Comparison of ENCODE assay signal across 16 cellular contexts in the genomic region with DNA sequence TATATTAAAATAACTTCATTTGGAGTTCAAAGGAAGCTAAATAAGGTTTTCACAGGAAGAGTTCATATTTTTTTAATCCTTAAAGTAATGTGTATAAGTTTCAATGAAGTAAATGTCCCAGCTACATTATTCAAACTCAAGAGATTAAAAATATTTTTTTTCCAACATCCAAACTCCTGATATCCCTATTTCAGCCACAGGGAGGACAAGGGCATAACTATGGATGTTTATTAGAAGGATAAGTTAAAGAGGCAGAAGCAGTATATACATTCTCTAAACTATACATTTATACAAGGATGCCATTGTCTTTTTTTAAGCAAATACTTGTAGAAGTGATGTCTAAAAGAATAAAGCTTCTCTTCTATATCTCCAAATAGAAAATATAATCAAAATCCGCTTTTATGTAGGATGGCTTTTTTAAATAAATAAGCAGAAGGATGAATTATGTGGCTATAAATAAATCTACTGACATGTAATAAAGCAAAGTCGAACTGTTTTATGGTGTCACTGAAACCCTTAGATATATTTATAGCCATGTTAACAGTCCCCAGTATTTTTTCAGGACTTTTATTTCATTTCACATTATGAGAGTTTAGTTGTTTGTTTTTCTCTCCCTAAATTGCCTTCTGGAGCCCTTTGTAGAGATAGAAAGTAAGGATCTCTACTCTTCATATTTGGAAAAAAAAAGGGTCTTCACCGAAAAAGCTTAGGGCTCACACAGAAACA.
DNase-seq lines count a peak whose midpoint lies in the region; ATAC-seq and TF ChIP-seq lines count a peak whose summit lies in the region.
"Had no signal": no experiment of that assay in that cellular context is flagged by ENCODE, and none has a peak within 500 bp of the region (broad histone marks: within the 10 kb centered on the region; RNA-seq: fewer than 3 reads in every experiment).

No MANE protein-coding gene starts in this region.

- TF ChIP-seq RAD21 in IMR-90 (IDR thresholded peaks at IDR 0.05; ENCODE audit: low read length) = peak; percentile 44

- no peak overlapping the region for H3K4me2 ChIP-seq in IMR-90 (ENCODE audit: low read depth, low read length)

- H3K27ac Mint-ChIP-seq in chondrocyte (ENCODE audit: unreplicated experiment) (no peak overlapping the region), neural crest cell (ENCODE audit: unreplicated experiment) (no peak overlapping the region)
- H3K27ac Mint-ChIP-seq: stimulated activated naive CD8-positive, alpha-beta T cell treated with anti-CD3 and anti-CD28 coated beads, Interleukin-15, Interleukin-2, amounts not matched to agents 100 ng/mL and 50 ng/mL, for 24 hours had no signal

- H3K27me3 Mint-ChIP-seq in chondrocyte (ENCODE audit: low read depth) = peaks cover 25% of the 10 kb centered on the region
- peaks cover 49% of the 10 kb centered on the region for H3K27me3 Mint-ChIP-seq in neural crest cell (ENCODE audit: low read depth)

- H3K4ac ChIP-seq in IMR-90 (ENCODE audit: low read depth, low read length) = no peak overlapping the region

- POLR2A ChIA-PET in BJ (lab: Charles Lee) = no interaction called here
- POLR2A ChIA-PET in IMR-90 (lab: Charles Lee; ENCODE audit: unreplicated experiment) = no interaction called here

- in situ Hi-C loops in IMR-90 (cut with MboI; ENCODE audit: low sequenced_read_pairs) = loop anchor here (25.0 kb wide), 1 partner anchor 1587 kb away; no protein-coding TSS in a partner anchor

- no peak overlapping the region for H2AK9ac ChIP-seq in IMR-90 (replicated peaks; ENCODE audit: low read depth, low read length, poor library complexity)

- no peak overlapping the region for H3K9ac ChIP-seq in IMR-90 (ENCODE audit: low read depth, low read length)

- H3K14ac ChIP-seq in IMR-90 (replicated peaks; ENCODE audit: low read depth, low read length) = no peak overlapping the region

- H3K79me1 ChIP-seq in IMR-90 (ENCODE audit: low read depth in 1 of 2, low read length in 2 of 2) = no peaks in the 10 kb centered on the region

- no peaks in the 10 kb centered on the region for H3K36me3 Mint-ChIP-seq in chondrocyte (ENCODE audit: low read depth)
- H3K36me3 Mint-ChIP-seq in neural crest cell (ENCODE audit: low read depth) = no peaks in the 10 kb centered on the region

- WGBS in IMR-90 (ENCODE audit: extremely low coverage in 2 of 2, insufficient read length in 1 of 2), 2 experiments = no CpG with 5 or more reads among the region's 3 CpGs

- H2BK120ac ChIP-seq in IMR-90 (ENCODE audit: low read depth, low read length) = no peak overlapping the region

- ATAC-seq in IMR-90 (ENCODE audit: low read depth) (no peak), GM18868 (IDR thresholded peaks at IDR 0.05; ENCODE audit: unreplicated experiment) (no peak)
- ATAC-seq: lower lobe of right lung had no signal

- TF ChIP-seq CTCF in BJ (IDR thresholded peaks at IDR 0.05; ENCODE audit: insufficient read depth, low read depth, low read length) (peak; percentile 19; the same call in 1 of the 2 replicates), IMR-90 (conservative IDR thresholded peaks at IDR 0.05; ENCODE audit: low read depth, low read length) (peak; percentile 44), chondrocyte (IDR thresholded peaks at IDR 0.05) (peak; percentile 73), neural crest cell (conservative IDR thresholded peaks at IDR 0.05) (peak; percentile 44)

- no peak overlapping the region for H4K5ac ChIP-seq in IMR-90 (ENCODE audit: low read depth, low read length)

- H2AK5ac ChIP-seq in IMR-90 (ENCODE audit: low read depth, low read length) = no peak overlapping the region

- intact Hi-C loops in IMR-90 (cut with micrococcal nuclease) = loop anchor here (5.0 to 10.0 kb wide), 5 partner anchors 240 to 580 kb away; no protein-coding TSS in a partner anchor

- H3K4me1 Mint-ChIP-seq in chondrocyte (ENCODE audit: low read depth) = peaks cover 11% of the 10 kb centered on the region
- H3K4me1 Mint-ChIP-seq in neural crest cell = peaks cover 10% of the 10 kb centered on the region

- H4K20me1 ChIP-seq in IMR-90 (ENCODE audit: insufficient read depth, low read length) = no peaks in the 10 kb centered on the region

- H2BK20ac ChIP-seq in IMR-90 (ENCODE audit: low read depth, low read length) = no peak overlapping the region

- no peak for TF ChIP-seq POLR2A in IMR-90 (IDR thresholded peaks at IDR 0.05; ENCODE audit: low read depth, low read length)

- H3K36me3 ChIP-seq in BJ (ENCODE audit: control insufficient read depth, insufficient read depth, low read length) (no peaks in the 10 kb centered on the region), IMR-90 (ENCODE audit: control insufficient read depth, insufficient read depth, low read length) (no peaks in the 10 kb centered on the region)
- H3K36me3 ChIP-seq: esophagus muscularis mucosa, lower lobe of right lung, transverse colon had no signal

- H3K4me1 ChIP-seq in IMR-90 (ENCODE audit: control insufficient read depth, insufficient read depth, low read length) = no peaks in the 10 kb centered on the region
- H3K4me1 ChIP-seq: Caco-2 had no signal

- H4K91ac ChIP-seq in IMR-90 (ENCODE audit: insufficient read depth, low read depth, low read length) = no peak overlapping the region

- H3K27me3 ChIP-seq in BJ (ENCODE audit: control insufficient read depth, insufficient read depth, low read length) (peaks cover 7% of the 10 kb centered on the region), IMR-90 (ENCODE audit: control insufficient read depth, insufficient read depth, low read length) (peaks cover 14% of the 10 kb centered on the region)
- H3K27me3 ChIP-seq: esophagus muscularis mucosa had no signal

- H2AFZ ChIP-seq in IMR-90 (replicated peaks; ENCODE audit: low read length, poor library complexity) = no peak overlapping the region

- no peak overlapping the region for H3K4me3 Mint-ChIP-seq in chondrocyte (ENCODE audit: unreplicated experiment)
- H3K4me3 Mint-ChIP-seq in neural crest cell = peak overlapping the region; percentile 3
- H3K4me3 Mint-ChIP-seq: stimulated activated naive CD8-positive, alpha-beta T cell treated with anti-CD3 and anti-CD28 coated beads, Interleukin-15, Interleukin-2, amounts not matched to agents 100 ng/mL and 50 ng/mL, for 24 hours had no signal

- H2BK15ac ChIP-seq in IMR-90 (ENCODE audit: low read depth, low read length) = no peak overlapping the region

- H3K9me3 Mint-ChIP-seq in chondrocyte (ENCODE audit: low read depth) (no peaks in the 10 kb centered on the region), neural crest cell (no peaks in the 10 kb centered on the region)
- H3K9me3 Mint-ChIP-seq: stimulated activated naive CD8-positive, alpha-beta T cell treated with anti-CD3 and anti-CD28 coated beads, Interleukin-15, Interleukin-2, amounts not matched to agents 100 ng/mL and 50 ng/mL, for 24 hours had no signal

- no TSS peak for BruUV-seq in IMR-90 (replicated peaks; lab: Mats Ljungman, UMichigan)

- H3K9me1 ChIP-seq in IMR-90 (ENCODE audit: insufficient read depth, low read length) = peaks cover 3% of the 10 kb centered on the region; the same call in 1 of the 2 replicates

- H3K4me3 ChIP-seq in BJ (ENCODE audit: low read depth, low read length) (no peak overlapping the region), IMR-90 (ENCODE audit: insufficient read depth, low read depth, low read length) (no peak overlapping the region)
- H3K4me3 ChIP-seq: esophagus muscularis mucosa, lower lobe of right lung, transverse colon had no signal

- dilution Hi-C loops in IMR-90 (cut with HindIII; ENCODE audit: low sequenced_read_pairs, unreplicated experiment) = no loop called here

- no peak overlapping the region for H3K56ac ChIP-seq in IMR-90 (ENCODE audit: extremely low read depth, insufficient read depth, low read length)

- no peak overlapping the region for H2BK5ac ChIP-seq in IMR-90 (ENCODE audit: low read depth, low read length, poor library complexity, severe bottlenecking)

- H3K27ac ChIP-seq in IMR-90 (ENCODE audit: insufficient read depth, low read length) (no peak overlapping the region), caudate nucleus (ENCODE audit: low read depth, low read length) (no peak overlapping the region)
- H3K27ac ChIP-seq: esophagus muscularis mucosa, lower lobe of right lung, transverse colon had no signal

- no peak overlapping the region for H4K8ac ChIP-seq in IMR-90 (ENCODE audit: low read depth in 2 of 2, low read length in 2 of 2)

- no peaks in the 10 kb centered on the region for H3K9me3 ChIP-seq in IMR-90 (ENCODE audit: control insufficient read depth, insufficient read depth, low read length)
- H3K9me3 ChIP-seq: Caco-2, esophagus muscularis mucosa, lower lobe of right lung, transverse colon had no signal

- DNase-seq in BJ (ENCODE audit: low read depth) (no peak), IMR-90 (peak; percentile 20), chondrocyte (ENCODE audit: low spot score) (no peak), neural crest cell (ENCODE audit: low read depth, low spot score) (no peak), HT-29 (ENCODE audit: low spot score) (no peak), caudate nucleus (lab: John Stamatoyannopoulos, UW) (no peak), cerebellum (ENCODE audit: low spot score) (no peak)
- DNase-seq: activated CD4-positive, alpha-beta T cell treated with anti-CD3 and anti-CD28 coated beads for 4 hours; Caco-2; lower lobe of right lung; MM.1S; posterior cingulate gyrus; transverse colon had no signal

- H3K23ac ChIP-seq in IMR-90 (ENCODE audit: low read depth, low read length) = no peak overlapping the region

- CTCF ChIA-PET in BJ (lab: Yijun Ruan, JAX) = interaction anchor here (0.7 to 1.5 kb wide), 2 partner anchors 16 to 27 kb away, joined by 3 to 4 read pairs; no protein-coding TSS in a partner anchor
- CTCF ChIA-PET in IMR-90 (lab: Yijun Ruan, JAX) = interaction anchor here (0.5 to 0.7 kb wide), 7 partner anchors 11 to 1814 kb away, joined by 3 to 6 read pairs (median 4); no protein-coding TSS in a partner anchor

- no peak overlapping the region for H3K18ac ChIP-seq in IMR-90 (ENCODE audit: low read depth, low read length)

TF ChIP-seq in IMR-90, 13 proteins besides CTCF, POLR2A, EP300 and RAD21:
- TF ChIP-seq SMC3 (IDR thresholded peaks at IDR 0.05; ENCODE audit: low read depth, low read length) = peak; percentile 41; the same call in 1 of the 2 replicates
- no peak for TF ChIP-seq FOS (IDR thresholded peaks at IDR 0.05; ENCODE audit: low read depth, low read length)
TF ChIP-seq in IMR-90: peak in this region for 1.

Comparison
In these comparisons a context has a peak if more than half of its experiments do, and no peak if none do; other contexts are left out.
1. CTCF ChIP-seq: peak in every context shown above with its lines; median percentile 73 in chondrocyte; 44 in IMR-90; 44 in neural crest cell; 19 in BJ.